Comparison of ENCODE assay signal across 9 cellular contexts in genomic region chr2:216694826-216695217, GRCh38. TPM values are rescaled to one million over a fixed set of nuclear protein-coding genes. Genes with fewer than 3 reads are reported as not detected.
A peak's percentile ranks its signal among the peaks of the same experiment; 100 is the strongest.
DNase-seq lines count a peak whose midpoint lies in the region; ATAC-seq and TF ChIP-seq lines count a peak whose summit lies in the region.
"Had no signal": no experiment of that assay in that cellular context is flagged by ENCODE, and none has a peak within 500 bp of the region (broad histone marks: within the 10 kb centered on the region; RNA-seq: fewer than 3 reads in every experiment).

No MANE protein-coding gene starts in this region.

- no peak for TF ChIP-seq POLR2A in erythroblast (IDR thresholded peaks at IDR 0.05; ENCODE audit: low read length)

- H3K9me3 ChIP-seq in lung (ENCODE audit: control insufficient read depth in 2 of 2, insufficient read depth in 1 of 2, low read length in 1 of 2) (no peaks in the 10 kb centered on the region), thymus (ENCODE audit: control insufficient read depth) (no peaks in the 10 kb centered on the region)

- no peak for TF ChIP-seq CTCF in lung (IDR thresholded peaks at IDR 0.05; ENCODE audit: control extremely low read depth, extremely low read depth)

- ATAC-seq in lung (ENCODE audit: insufficient read depth, low FRiP score) (no peak), GM19455 (IDR thresholded peaks at IDR 0.05; ENCODE audit: unreplicated experiment) (no peak)
- ATAC-seq: stimulated activated memory B cell treated with anti-CD40 and anti-IgM and Interleukin-4, amounts not matched to agents 10 μg/mL and 1 μg/mL and 100 μg/mL, for 72 hours had no signal

- peak; percentile 63 for DNase-seq in NCI-H748 (lab: John Stamatoyannopoulos, UW; ENCODE audit: unreplicated experiment)
- no peak for DNase-seq in NCI-H748 treated with DMSO at 0.1 percent for 48 hours (lab: John Stamatoyannopoulos, UW)
- peak; percentile 30 for DNase-seq in cerebellar cortex (ENCODE audit: low spot score)
- DNase-seq in lung (ENCODE audit: low spot score): no peak
- DNase-seq in foreskin melanocyte: no peak
- DNase-seq in erythroblast (lab: John Stamatoyannopoulos, UW): no peak

- H3K4me3 ChIP-seq in lung (no peak overlapping the region), thymus (ENCODE audit: low read length) (peak overlapping the region; percentile 52)

- H3K27ac ChIP-seq in lung (ENCODE audit: low read depth in 1 of 2, low read length in 1 of 2) (peak overlapping the region; percentile 49 to 86), thymus (ENCODE audit: low read depth) (no peak overlapping the region)

- 7 to 11% methylated on average over 10 of the region's 10 CpGs for WGBS in lung, 2 donors
- 2% methylated on average over 10 of the region's 10 CpGs for WGBS in thymus

- no peaks in the 10 kb centered on the region for H3K27me3 ChIP-seq in lung (ENCODE audit: control insufficient read depth, insufficient read depth)
- H3K27me3 ChIP-seq in thymus (ENCODE audit: control insufficient read depth, insufficient read depth): peaks cover 12% of the 10 kb centered on the region

- H3K4me1 ChIP-seq in lung (ENCODE audit: control insufficient read depth in 2 of 2, insufficient read depth in 2 of 2, low read length in 2 of 2) (peaks cover 3 to 11% of the 10 kb centered on the region in 2 donors), thymus (ENCODE audit: control insufficient read depth, insufficient read depth, low read length) (peaks cover 10% of the 10 kb centered on the region)

- H3K36me3 ChIP-seq in lung (ENCODE audit: control insufficient read depth in 2 of 2, insufficient read depth in 2 of 2, low read length in 2 of 2): no peaks in the 10 kb centered on the region
- no peaks in the 10 kb centered on the region for H3K36me3 ChIP-seq in thymus (ENCODE audit: control insufficient read depth, insufficient read depth)

RNA-seq across cellular contexts. Expression of gene IGFBP5, which starts 0.5 kb away (rescaled TPM):
- total RNA-seq in lung: 100 to 1,000 TPM; 139 to 196 TPM
- polyA plus RNA-seq in lung (10 to 100 TPM; 22.2 to 34.4 TPM), thymus (134 TPM)

Comparison
In these comparisons a context has a peak if more than half of its experiments do, and no peak if none do; other contexts are left out.
1. DNase-seq: peak in NCI-H748 (single experiment) and cerebellar cortex (single experiment); none in NCI-H748 treated with DMSO at 0.1 percent for 48 hours (single experiment), lung (single experiment), foreskin melanocyte (single experiment) and erythroblast (0 of 2).